In the genomic region with DNA sequence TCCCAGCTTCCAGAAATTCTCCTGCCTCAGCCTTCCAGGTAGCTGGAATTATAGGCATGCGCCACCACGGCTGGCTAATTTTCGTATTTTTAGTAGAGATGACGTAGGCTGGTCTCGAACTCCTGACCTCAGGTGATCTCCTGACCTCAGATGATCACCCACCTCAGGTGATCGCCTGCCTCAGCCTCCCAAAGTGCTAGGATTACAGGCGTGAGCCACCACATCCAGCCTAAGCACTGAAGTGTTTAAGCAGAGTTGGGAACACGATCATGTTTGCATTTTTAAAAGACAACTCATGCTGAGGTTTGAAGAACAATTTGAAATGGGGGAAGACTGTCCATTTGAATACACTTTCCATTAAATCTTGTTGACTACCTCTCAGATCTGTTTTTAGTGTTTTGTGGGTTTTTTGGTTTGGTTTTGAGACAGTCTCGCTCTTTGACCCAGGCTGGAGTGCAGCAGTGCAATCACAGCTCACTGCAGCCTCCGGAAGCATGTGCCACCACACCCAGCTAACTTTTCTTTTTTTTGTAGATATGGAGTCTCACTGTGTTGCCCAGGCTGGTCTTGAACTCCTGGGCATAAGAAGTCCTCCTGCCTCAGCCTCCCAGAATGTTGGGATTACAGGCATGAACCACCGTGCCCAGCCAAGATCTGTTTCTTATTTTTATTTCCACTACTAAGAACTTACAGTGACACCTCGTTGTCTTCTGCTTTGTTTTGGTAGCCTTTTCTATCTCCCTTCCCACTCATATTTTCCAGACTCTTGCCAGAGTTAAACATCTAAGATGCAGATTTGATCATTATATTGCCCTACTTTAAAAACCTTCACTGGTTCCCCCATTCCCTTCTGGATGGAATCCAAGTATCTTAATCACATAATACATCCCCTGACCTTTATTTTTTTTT, we compare ENCODE assay signal across 8 cellular contexts. TPM values are rescaled to one million over a fixed set of nuclear protein-coding genes. Genes with fewer than 3 reads are reported as not detected.
DNase-seq lines count a peak whose midpoint lies in the region; ATAC-seq and TF ChIP-seq lines count a peak whose summit lies in the region.

No MANE protein-coding gene starts in this region.

- no peaks in the 10 kb centered on the region for H3K27me3 Mint-ChIP-seq in endodermal cell (ENCODE audit: insufficient read depth)

- no peak overlapping the region for H3K4me3 Mint-ChIP-seq in endodermal cell

- H3K4me3 ChIP-seq in endodermal cell (ENCODE audit: low read length) = no peak overlapping the region
- no peak overlapping the region for H3K4me3 ChIP-seq in tibial artery
- H3K4me3 ChIP-seq in heart right ventricle = no peak overlapping the region

- no peaks in the 10 kb centered on the region for H3K27me3 ChIP-seq in endodermal cell (ENCODE audit: control insufficient read depth, insufficient read depth, low read length, poor library complexity, severe bottlenecking)
- H3K27me3 ChIP-seq in tibial artery = no peaks in the 10 kb centered on the region
- H3K27me3 ChIP-seq in heart right ventricle = no peaks in the 10 kb centered on the region

- peaks cover 8% of the 10 kb centered on the region for H3K4me1 Mint-ChIP-seq in endodermal cell

- WGBS in endodermal cell (ENCODE audit: insufficient coverage in 1 of 2, insufficient read length in 1 of 2), 2 experiments = 96 to 100% methylated on average over 10 to 12 of the region's 12 CpGs
- 89% methylated on average over 12 of the region's 12 CpGs for WGBS in heart right ventricle, 2 donors

- ATAC-seq in GM18499 (IDR thresholded peaks at IDR 0.05; ENCODE audit: insufficient read depth, unreplicated experiment) (peak; percentile 99), GM21723 (IDR thresholded peaks at IDR 0.05; ENCODE audit: unreplicated experiment) (peak; percentile 94), left cardiac atrium (no peak), heart right ventricle (no peak)

- DNase-seq in M059J (ENCODE audit: low read depth) = peak; percentile 27
- no peak for DNase-seq in endodermal cell
- DNase-seq in tibial artery = no peak
- no peak for DNase-seq in left cardiac atrium
- no peak for DNase-seq in heart right ventricle
- no peak for DNase-seq in effector CD4-positive, alpha-beta T cell

- intact Hi-C loops in tibial artery (cut with DNase I; ENCODE audit: low total_unique reads) = no loop called here
- intact Hi-C loops in left cardiac atrium (cut with DNase I) = no loop called here
- intact Hi-C loops in heart right ventricle (cut with DNase I) = no loop called here

- H3K9me3 ChIP-seq in endodermal cell (ENCODE audit: control insufficient read depth, low read length) (no peaks in the 10 kb centered on the region), tibial artery (no peaks in the 10 kb centered on the region), heart right ventricle (no peaks in the 10 kb centered on the region)

- H3K4me1 ChIP-seq in endodermal cell (ENCODE audit: control insufficient read depth, insufficient read depth, low read length) (no peaks in the 10 kb centered on the region), tibial artery (peaks cover 0 to 11% (median 11%) of the 10 kb centered on the region in 4 donors), heart right ventricle (peaks cover 6 to 16% (median 10%) of the 10 kb centered on the region in 9 donors)

- peak overlapping the region; percentile 45 for H3K27ac Mint-ChIP-seq in endodermal cell

- peaks cover 65% of the 10 kb centered on the region for H3K36me3 ChIP-seq in endodermal cell (ENCODE audit: control insufficient read depth, insufficient read depth, low read length)
- peaks cover 8 to 43% (median 14%) of the 10 kb centered on the region in 3 donors for H3K36me3 ChIP-seq in tibial artery
- peaks cover 0 to 62% (median 7%) of the 10 kb centered on the region in 9 donors for H3K36me3 ChIP-seq in heart right ventricle

- H3K27ac ChIP-seq in endodermal cell (ENCODE audit: low read depth, low read length) (no peak overlapping the region), tibial artery (no peak overlapping the region), heart right ventricle (peak overlapping the region in 1 of 10 donors; percentile 41)

- TF ChIP-seq CTCF in endodermal cell (conservative IDR thresholded peaks at IDR 0.05) (no peak), tibial artery (IDR thresholded peaks at IDR 0.05) (no peak), heart right ventricle (IDR thresholded peaks at IDR 0.05) (no peak)

- peaks cover 69% of the 10 kb centered on the region for H3K36me3 Mint-ChIP-seq in endodermal cell (ENCODE audit: low read depth)

- no peak overlapping the region for H3K9ac ChIP-seq in endodermal cell (ENCODE audit: extremely low read depth, low read length, poor library complexity, severe bottlenecking)

- no peaks in the 10 kb centered on the region for H3K9me3 Mint-ChIP-seq in endodermal cell

RNA-seq across cellular contexts. Expression of gene CASP8AP2, which starts 5.5 kb away (rescaled TPM):
- total RNA-seq in M059J (2014; rRNA removed; shearing (Covaris generic)) = 9.3 and 11.4 TPM in 2 replicates
- 10 to 100 TPM; 31.1 to 40.0 TPM for total RNA-seq in endodermal cell
- polyA plus RNA-seq in endodermal cell (2013, experiment 1 of 2) = 25.0 TPM
- 27.0 TPM for polyA plus RNA-seq in endodermal cell (2013, experiment 2 of 2)
- total RNA-seq in left cardiac atrium = 10 to 100 TPM; 11.2 to 14.2 TPM
- 10 to 100 TPM in 9 of 10 donors, 1 to 10 TPM in 1; 9.8 to 15.9 (median 12.4) TPM for total RNA-seq in heart right ventricle
- polyA plus RNA-seq in heart right ventricle = 1 to 10 TPM; 2.2 to 9.9 TPM

RNA-seq across cellular contexts. Expression of gene MDN1, which starts 15.5 kb away (rescaled TPM):
- total RNA-seq in M059J (2014; rRNA removed; shearing (Covaris generic)) = 3.5 and 8.7 TPM in 2 replicates
- total RNA-seq in endodermal cell (100 to 1,000 TPM in 1 of 2 donors, 10 to 100 TPM in 1; 85.4 to 145 TPM), left cardiac atrium (10 to 100 TPM; 22.4 to 23.6 TPM), heart right ventricle (10 to 100 TPM; 17.5 to 32.0 (median 27.5) TPM)
- 24.9 TPM for polyA plus RNA-seq in endodermal cell (2013, experiment 1 of 2)
- polyA plus RNA-seq in endodermal cell (2013, experiment 2 of 2) = 23.9 TPM
- polyA plus RNA-seq in heart right ventricle = 10 to 100 TPM in 1 of 2 donors, 1 to 10 TPM in 1; 8.6 to 41.2 TPM

RNA-seq across cellular contexts. Expression of gene GJA10, which starts 59.1 kb away (rescaled TPM):
- not detected in 2 replicates for total RNA-seq in M059J (2014; rRNA removed; shearing (Covaris generic))
- total RNA-seq in endodermal cell (under 1 TPM in 1 of 2 donors, not detected in 1; 0.42 TPM), left cardiac atrium (not detected), heart right ventricle (not detected)
- polyA plus RNA-seq in endodermal cell (2013, experiment 1 of 2) = not detected
- not detected for polyA plus RNA-seq in endodermal cell (2013, experiment 2 of 2)
- polyA plus RNA-seq in heart right ventricle = not detected

Comparison
In these comparisons a context has a peak if more than half of its experiments do, and no peak if none do; other contexts are left out.
1. ATAC-seq: peak in GM18499 (single experiment) and GM21723 (single experiment); none in left cardiac atrium (0 of 2) and heart right ventricle (0 of 8).